ENCODE assay signal across 8 cellular contexts in genomic region chr2:230924470-230925341, GRCh38. TPM values are rescaled to one million over a fixed set of nuclear protein-coding genes. Genes with fewer than 3 reads are reported as not detected.
DNase-seq lines count a peak whose midpoint lies in the region; ATAC-seq and TF ChIP-seq lines count a peak whose summit lies in the region.

Gene GPR55, minus strand, starts transcription at chr2:230925242. Its CDS starts 14,280 bp downstream, at chr2:230910962.

- H3K27me3 ChIP-seq in esophagus squamous epithelium: peaks cover 0 to 26% (median 0%) of the 10 kb centered on the region in 4 donors

- intact Hi-C loops in esophagus squamous epithelium (cut with DNase I): no loop called here

- peak; percentile 5 for DNase-seq in DMS53 treated with DMSO at 0.1 percent for 48 hours (lab: John Stamatoyannopoulos, UW; ENCODE audit: unreplicated experiment)
- DNase-seq in activated CD4-positive, alpha-beta T cell treated with anti-CD3 and anti-CD28 coated beads, Interleukin-2, amount 50 U/mL, for 48 hours: peak; percentile 88 to 91
- DNase-seq in esophagus squamous epithelium (lab: John Stamatoyannopoulos, UW): no peak
- DNase-seq in stimulated activated CD4-positive, alpha-beta T cell treated with anti-CD3 and anti-CD28 coated beads, TNF-alpha, amount 100 ng/mL, for 48 hours (ENCODE audit: low read depth in 3 of 3): peak; percentile 59 to 79 (median 75)
- no peak for DNase-seq in NCI-H1694 treated with DMSO at 0.1 percent for 48 hours (lab: John Stamatoyannopoulos, UW)
- DNase-seq in glomerular visceral epithelial cell (ENCODE audit: extremely low spot score): no peak

- peak within 1 kb of the TSS in 3 of 4 donors; percentile 10 to 44 (median 11) for H3K4me3 ChIP-seq in esophagus squamous epithelium

- H3K36me3 ChIP-seq in esophagus squamous epithelium: no peaks in the 10 kb centered on the region

- 65 to 71% methylated on average over 13 to 19 of the region's 26 CpGs for WGBS in esophagus squamous epithelium, 2 donors

- ATAC-seq in GM19463 (IDR thresholded peaks at IDR 0.05; ENCODE audit: unreplicated experiment) (peak; percentile 26), HG03571 (IDR thresholded peaks at IDR 0.05; ENCODE audit: unreplicated experiment) (peak; percentile 44)

- H3K9me3 ChIP-seq in esophagus squamous epithelium: no peaks in the 10 kb centered on the region

- H3K4me1 ChIP-seq in esophagus squamous epithelium: peaks cover 0 to 14% (median 4%) of the 10 kb centered on the region in 3 donors

- TF ChIP-seq CTCF in esophagus squamous epithelium (IDR thresholded peaks at IDR 0.05): peak in 2 of 6 experiments; percentile 6 to 28

- peak within 1 kb of the TSS in 1 of 4 donors; percentile 26 for H3K27ac ChIP-seq in esophagus squamous epithelium

- TF ChIP-seq POLR2A in esophagus squamous epithelium (IDR thresholded peaks at IDR 0.05): peak in 1 of 4 donors; percentile 20

RNA-seq across cellular contexts. Expression of gene GPR55, which starts in this region (rescaled TPM):
- under 1 TPM; 0.61 to 0.88 (median 0.78) TPM for total RNA-seq in esophagus squamous epithelium

Comparison
In these comparisons a context has a peak if more than half of its experiments do, and no peak if none do; other contexts are left out.
1. DNase-seq: peak in DMS53 treated with DMSO at 0.1 percent for 48 hours (single experiment), activated CD4-positive, alpha-beta T cell treated with anti-CD3 and anti-CD28 coated beads, Interleukin-2, amount 50 U/mL, for 48 hours (2 of 2) and stimulated activated CD4-positive, alpha-beta T cell treated with anti-CD3 and anti-CD28 coated beads, TNF-alpha, amount 100 ng/mL, for 48 hours (3 of 3); none in esophagus squamous epithelium (single experiment), NCI-H1694 treated with DMSO at 0.1 percent for 48 hours (single experiment) and glomerular visceral epithelial cell (single experiment).